In genomic region chr4:156949373-156949814, GRCh38 we compare ENCODE assay signal across 1 cellular context.
TF ChIP-seq lines count a peak whose summit lies in the region.

No MANE protein-coding gene starts in this region.

TF ChIP-seq in SK-N-SH, 30 proteins besides CTCF, POLR2A, EP300 and RAD21 (continued from another document):
- peak; percentile 87 for TF ChIP-seq TEAD4 (IDR thresholded peaks at IDR 0.05; ENCODE audit: borderline replicate concordance, insufficient read depth)
- TF ChIP-seq PBX3 (IDR thresholded peaks at IDR 0.05), result peak; percentile 76
- TF ChIP-seq SIN3A (IDR thresholded peaks at IDR 0.05; ENCODE audit: borderline replicate concordance, low read depth, low read length), result no peak
- peak; percentile 82 for TF ChIP-seq TCF12 (IDR thresholded peaks at IDR 0.05)
- TF ChIP-seq MXI1 (IDR thresholded peaks at IDR 0.05; ENCODE audit: low read depth, low read length), result no peak
